ENCODE assay signal across 8 cellular contexts in genomic region chr2:24164416-24164973, GRCh38. TPM values are rescaled to one million over a fixed set of nuclear protein-coding genes. Genes with fewer than 3 reads are reported as not detected.
DNase-seq lines count a peak whose midpoint lies in the region; ATAC-seq and TF ChIP-seq lines count a peak whose summit lies in the region.

No MANE protein-coding gene starts in this region.

- H3K4me3 ChIP-seq in NB4 (ENCODE audit: low read depth, low read length) (no peak overlapping the region), heart left ventricle (no peak overlapping the region)

- TF ChIP-seq CTCF in GM10266 (IDR thresholded peaks at IDR 0.05; ENCODE audit: control insufficient read depth, insufficient read depth, low read depth, missing control alignments): peak; percentile 75
- peak; percentile 96 for TF ChIP-seq CTCF in NB4 (IDR thresholded peaks at IDR 0.05; ENCODE audit: low read depth, low read length)
- peak; percentile 30 to 68 (median 48) for TF ChIP-seq CTCF in heart left ventricle (IDR thresholded peaks at IDR 0.05)

- 60 to 63% (median 61%) methylated on average over 8 of the region's 8 CpGs for WGBS in heart left ventricle, 4 donors

- no peaks in the 10 kb centered on the region for H3K27me3 ChIP-seq in heart left ventricle

- peak; percentile 79 for ATAC-seq in GM21723 (IDR thresholded peaks at IDR 0.05; ENCODE audit: unreplicated experiment)
- peak in 3 of 4 donors; percentile 22 to 42 (median 24) for ATAC-seq in heart left ventricle
- ATAC-seq in GM21528 (IDR thresholded peaks at IDR 0.05; ENCODE audit: low FRiP score, unreplicated experiment): no peak

- peak; percentile 74 for DNase-seq in GM10266 (ENCODE audit: extremely low spot score)
- DNase-seq in NB4 (ENCODE audit: low read depth): peak; percentile 73
- peak; percentile 4 for DNase-seq in activated CD8-positive, alpha-beta memory T cell treated with anti-CD3 and anti-CD28 coated beads, Interleukin-2, amount 50 U/mL, for 1 hour (ENCODE audit: extremely low read depth)
- DNase-seq in heart left ventricle: no peak
- peak; percentile 43 to 51 for DNase-seq in stimulated activated CD4-positive, alpha-beta T cell treated with anti-CD3 and anti-CD28 coated beads, Interleukin-2, amount 100 ng/mL, for 24 hours
- DNase-seq in LoVo (ENCODE audit: low spot score): no peak

- H3K4me1 ChIP-seq in heart left ventricle: no peaks in the 10 kb centered on the region

- H3K27ac ChIP-seq in heart left ventricle: no peak overlapping the region

- intact Hi-C loops in heart left ventricle (cut with DNase I): no loop called here

- H3K36me3 ChIP-seq in heart left ventricle: peaks cover 0 to 24% (median 4%) of the 10 kb centered on the region in 9 donors

- TF ChIP-seq POLR2A in NB4 (IDR thresholded peaks at IDR 0.05; ENCODE audit: extremely low read depth, insufficient read length) (no peak), heart left ventricle (IDR thresholded peaks at IDR 0.05) (no peak)

- peaks cover 0 to 7% (median 0%) of the 10 kb centered on the region in 12 donors for H3K9me3 ChIP-seq in heart left ventricle

RNA-seq across cellular contexts. Expression of gene FAM228A, which starts 10.4 kb away (rescaled TPM):
- total RNA-seq in heart left ventricle: 1 to 10 TPM in 2 of 9 donors, under 1 TPM in 4, not detected in 3; 0.19 to 1.9 (median 0.84) TPM
- polyA plus RNA-seq in heart left ventricle: under 1 TPM; 0.29 to 0.50 TPM

RNA-seq across cellular contexts. Expression of gene FAM228B, which starts 41.2 kb away (rescaled TPM):
- 10 to 100 TPM; 11.1 to 36.9 (median 21.2) TPM for total RNA-seq in heart left ventricle
- 10 to 100 TPM in 1 of 2 donors, 1 to 10 TPM in 1; 5.4 to 31.9 TPM for polyA plus RNA-seq in heart left ventricle

RNA-seq across cellular contexts. Expression of gene PFN4, which starts 41.4 kb away (rescaled TPM):
- total RNA-seq in heart left ventricle: under 1 TPM in 5 of 9 donors, not detected in 4; 0.50 to 0.76 (median 0.59) TPM
- 1 to 10 TPM in 1 of 2 donors, under 1 TPM in 1; 0.14 to 2.1 TPM for polyA plus RNA-seq in heart left ventricle

Comparison
In these comparisons a context has a peak if more than half of its experiments do, and no peak if none do; other contexts are left out.
1. DNase-seq: peak in GM10266 (single experiment), NB4 (single experiment), activated CD8-positive, alpha-beta memory T cell treated with anti-CD3 and anti-CD28 coated beads, Interleukin-2, amount 50 U/mL, for 1 hour (single experiment) and stimulated activated CD4-positive, alpha-beta T cell treated with anti-CD3 and anti-CD28 coated beads, Interleukin-2, amount 100 ng/mL, for 24 hours (2 of 2); none in heart left ventricle (0 of 5) and LoVo (single experiment).
2. Peak in every context shown above with its lines, with median percentiles within 50 percentile points of each other: CTCF ChIP-seq.